8 cellular contexts compared by ENCODE assay signal in genomic region chr19:1400281-1401137, GRCh38. TPM values are rescaled to one million over a fixed set of nuclear protein-coding genes. Genes with fewer than 3 reads are reported as not detected.
DNase-seq lines count a peak whose midpoint lies in the region; ATAC-seq and TF ChIP-seq lines count a peak whose summit lies in the region.

No MANE protein-coding gene starts in this region.

- H4K20me1 ChIP-seq in BLaER1, result peaks cover 54% of the 10 kb centered on the region

- CTCF ChIA-PET in HEK293T (lab: Yijun Ruan, JAX) (no interaction called here), activated B cell treated with CpG ODN at 0.5 μM for 24 hours (lab: Charles Lee) (no interaction called here)

- POLR2A ChIA-PET in HEK293T (lab: Yijun Ruan, JAX) (interaction anchor here (1.0 kb wide), 1 partner anchor 131 kb away, joined by 3 read pairs; the partner anchor contains the start of gene CIRBP), activated B cell treated with CpG ODN at 0.5 μM for 24 hours (lab: Charles Lee) (interaction anchor here (1.1 kb wide), 1 partner anchor 17 kb away, joined by 3 read pairs; no protein-coding TSS in a partner anchor)

- H3K9ac ChIP-seq in BLaER1, result peak overlapping the region; percentile 89

- H3K36me3 ChIP-seq in BLaER1 (peaks cover 32% of the 10 kb centered on the region), heart left ventricle (peaks cover 0 to 5% (median 0%) of the 10 kb centered on the region in 9 donors)

- H3K9me3 ChIP-seq in BLaER1, result no peaks in the 10 kb centered on the region
- H3K9me3 ChIP-seq in heart left ventricle, result no peaks in the 10 kb centered on the region

- WGBS in heart left ventricle, 4 donors, result 19 to 36% (median 30%) methylated on average over 20 to 36 of the region's 36 CpGs

- H3K27ac ChIP-seq in BLaER1, result peak overlapping the region; percentile 83
- H3K27ac ChIP-seq in heart left ventricle, result peak overlapping the region; percentile 40 to 87 (median 76)

- no peaks in the 10 kb centered on the region for H3K27me3 ChIP-seq in BLaER1
- H3K27me3 ChIP-seq in heart left ventricle, result peaks cover 0 to 25% (median 0%) of the 10 kb centered on the region in 9 donors

- H3K36me3 Mint-ChIP-seq in activated B cell treated with CpG ODN at 0.5 μM for 24 hours (ENCODE audit: low read depth), result no peaks in the 10 kb centered on the region

- TF ChIP-seq CTCF in activated B cell treated with CpG ODN at 0.5 μM for 24 hours (IDR thresholded peaks at IDR 0.05) (no peak), heart left ventricle (IDR thresholded peaks at IDR 0.05) (no peak)

- H3K4me1 ChIP-seq in BLaER1, result peaks cover 85% of the 10 kb centered on the region
- peaks cover 12 to 44% (median 31%) of the 10 kb centered on the region in 12 donors for H3K4me1 ChIP-seq in heart left ventricle

- no peaks in the 10 kb centered on the region for H3K9me3 Mint-ChIP-seq in activated B cell treated with CpG ODN at 0.5 μM for 24 hours

- H3K27me3 Mint-ChIP-seq in activated B cell treated with CpG ODN at 0.5 μM for 24 hours, result peaks cover 6% of the 10 kb centered on the region

- peak overlapping the region; percentile 66 for H3K4me3 Mint-ChIP-seq in activated B cell treated with CpG ODN at 0.5 μM for 24 hours

- H3K4me1 Mint-ChIP-seq in activated B cell treated with CpG ODN at 0.5 μM for 24 hours, result peaks cover 13% of the 10 kb centered on the region

- peak overlapping the region; percentile 95 for H3K4me2 ChIP-seq in BLaER1

- peak overlapping the region; percentile 93 for H3K4me3 ChIP-seq in BLaER1
- peak overlapping the region; percentile 59 to 78 (median 72) for H3K4me3 ChIP-seq in heart left ventricle

- intact Hi-C loops in activated B cell treated with CpG ODN at 0.5 μM for 24 hours (cut with micrococcal nuclease) (loop anchor here (10.0 kb wide), 1 partner anchor 716 kb away; no protein-coding TSS in a partner anchor), heart left ventricle (cut with DNase I) (loop anchor here in 5 of 10 donors (5.0 to 10.0 kb wide), 4 partner anchors 83 to 126 kb away; partner anchors contain the start of gene FAM174C (in 3 of the 5))

- no peak for TF ChIP-seq POLR2A in heart left ventricle (IDR thresholded peaks at IDR 0.05)

- DNase-seq in HEK293T (ENCODE audit: extremely low spot score) (peak; percentile 32), activated B cell treated with CpG ODN at 0.5 μM for 24 hours (no peak), heart left ventricle (peak; percentile 71 to 86 (median 80)), retina (peak; percentile 51), SKM-1 (lab: John Stamatoyannopoulos, UW; ENCODE audit: unreplicated experiment) (no peak)
- DNase-seq in stimulated activated CD4-positive, alpha-beta T cell treated with anti-CD3 and anti-CD28 coated beads, Interleukin-4, amount 100 ng/mL, for 4 hours, result no peak

- ATAC-seq in activated B cell treated with CpG ODN at 0.5 μM for 24 hours (ENCODE audit: low read depth) (peak; percentile 32), heart left ventricle (peak; percentile 60 to 84 (median 79)), GM21717 (IDR thresholded peaks at IDR 0.05; ENCODE audit: unreplicated experiment) (no peak)

- no peak overlapping the region for H3K27ac Mint-ChIP-seq in activated B cell treated with CpG ODN at 0.5 μM for 24 hours

TF ChIP-seq in HEK293T, 16 proteins besides CTCF, POLR2A, EP300 and RAD21:
- TF ChIP-seq BHLHE40 (IDR thresholded peaks at IDR 0.05; ENCODE audit: borderline replicate concordance) (no peak), CTBP1 (IDR thresholded peaks at IDR 0.05; ENCODE audit: borderline replicate concordance) (no peak), ELF4 (IDR thresholded peaks at IDR 0.05) (no peak), FOXM1 (IDR thresholded peaks at IDR 0.05; ENCODE audit: borderline replicate concordance) (0 out of 2 replicates have a peak, but pooled peaks have one; percentile 23), FOXK2 (IDR thresholded peaks at IDR 0.05) (no peak)

RNA-seq across cellular contexts. Expression of gene GAMT, which starts 0.8 kb away (rescaled TPM):
- total RNA-seq in activated B cell treated with CpG ODN at 0.5 μM for 24 hours, result 6.9 and 8.8 TPM in 2 replicates
- 100 to 1,000 TPM in 1 of 9 donors, 10 to 100 TPM in 8; 35.9 to 167 (median 62.5) TPM for total RNA-seq in heart left ventricle
- polyA plus RNA-seq in heart left ventricle, result 100 to 1,000 TPM in 1 of 2 donors, 10 to 100 TPM in 1; 21.9 to 180 TPM

RNA-seq across cellular contexts. Expression of gene DAZAP1, which starts 6.9 kb away (rescaled TPM):
- total RNA-seq in activated B cell treated with CpG ODN at 0.5 μM for 24 hours (177 and 195 TPM in 2 replicates), heart left ventricle (100 to 1,000 TPM in 1 of 9 donors, 10 to 100 TPM in 8; 36.8 to 124 (median 78.5) TPM)
- polyA plus RNA-seq in heart left ventricle, result 100 to 1,000 TPM in 1 of 2 donors, 10 to 100 TPM in 1; 65.8 to 128 TPM

RNA-seq across cellular contexts. Expression of gene NDUFS7, which starts 16.8 kb away (rescaled TPM):
- total RNA-seq in activated B cell treated with CpG ODN at 0.5 μM for 24 hours (82.1 and 84.3 TPM in 2 replicates), heart left ventricle (100 to 1,000 TPM; 205 to 717 (median 336) TPM)
- 100 to 1,000 TPM; 251 to 634 TPM for polyA plus RNA-seq in heart left ventricle

RNA-seq across cellular contexts. Expression of gene RPS15, which starts 37.7 kb away (rescaled TPM):
- 1,788 and 2,029 TPM in 2 replicates for total RNA-seq in activated B cell treated with CpG ODN at 0.5 μM for 24 hours
- total RNA-seq in heart left ventricle, result 1,000 to 10,000 TPM in 2 of 9 donors, 100 to 1,000 TPM in 7; 468 to 2,348 (median 669) TPM
- 1,000 to 10,000 TPM; 2,165 to 2,683 TPM for polyA plus RNA-seq in heart left ventricle

RNA-seq across cellular contexts. Expression of gene APC2, which starts 49.4 kb away (rescaled TPM):
- total RNA-seq in activated B cell treated with CpG ODN at 0.5 μM for 24 hours, result 0.42 and 0.59 TPM in 2 replicates
- total RNA-seq in heart left ventricle, result under 1 TPM in 8 of 9 donors, not detected in 1; 0.04 to 0.72 (median 0.14) TPM
- polyA plus RNA-seq in heart left ventricle, result under 1 TPM; 0.07 to 0.08 TPM

Comparison
In these comparisons a context has a peak if more than half of its experiments do, and no peak if none do; other contexts are left out.
1. DNase-seq: peak in HEK293T (single experiment), heart left ventricle (5 of 5) and retina (single experiment); none in activated B cell treated with CpG ODN at 0.5 μM for 24 hours (single experiment), SKM-1 (single experiment) and stimulated activated CD4-positive, alpha-beta T cell treated with anti-CD3 and anti-CD28 coated beads, Interleukin-4, amount 100 ng/mL, for 4 hours (0 of 2).